1 cellular context compared by ENCODE assay signal in the genomic region with DNA sequence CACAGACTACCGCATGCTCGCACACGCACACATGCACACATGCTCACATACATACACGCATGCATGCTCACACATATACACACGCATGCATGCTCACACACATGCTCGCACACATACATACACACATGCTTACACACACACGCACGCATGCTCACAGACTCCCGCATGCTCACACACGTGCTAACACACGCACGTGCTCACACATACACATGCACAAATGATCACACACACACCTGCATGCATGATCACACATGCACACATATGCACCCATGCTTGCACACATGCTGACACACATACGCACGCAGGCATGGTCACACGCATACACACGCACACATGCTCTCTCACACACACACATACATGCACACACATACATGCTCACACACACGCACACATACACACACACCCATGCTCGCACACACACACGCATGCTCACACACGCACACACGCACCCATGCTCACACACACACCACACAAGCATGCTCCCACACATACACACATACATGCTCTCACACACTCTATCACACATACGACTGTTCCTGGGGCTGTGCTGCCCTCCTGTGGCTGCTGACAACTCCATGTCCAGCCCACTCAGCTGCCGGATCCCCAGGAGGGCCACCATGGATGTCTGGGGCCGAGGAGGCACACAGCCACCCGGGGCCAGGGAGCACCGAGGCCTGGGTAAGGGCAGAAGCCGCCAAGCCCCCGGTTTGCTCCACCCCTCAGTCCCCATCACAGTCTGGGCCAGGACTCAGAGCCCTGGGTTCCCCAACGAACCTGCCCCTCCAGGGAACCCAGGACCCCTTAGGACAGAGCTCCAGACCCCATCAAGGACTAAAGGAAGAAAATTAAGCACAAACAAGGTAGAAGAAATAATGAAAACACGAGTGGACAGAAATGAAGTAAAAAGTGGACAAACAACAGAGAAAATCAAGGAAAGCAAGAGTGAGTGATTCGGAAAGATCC.
TF ChIP-seq lines count a peak whose summit lies in the region.

No MANE protein-coding gene starts in this region.

TF ChIP-seq in GM12878, 131 proteins besides CTCF, POLR2A, EP300 and RAD21 (continued from another document and continues in another):
- TF ChIP-seq, protein P1, sequence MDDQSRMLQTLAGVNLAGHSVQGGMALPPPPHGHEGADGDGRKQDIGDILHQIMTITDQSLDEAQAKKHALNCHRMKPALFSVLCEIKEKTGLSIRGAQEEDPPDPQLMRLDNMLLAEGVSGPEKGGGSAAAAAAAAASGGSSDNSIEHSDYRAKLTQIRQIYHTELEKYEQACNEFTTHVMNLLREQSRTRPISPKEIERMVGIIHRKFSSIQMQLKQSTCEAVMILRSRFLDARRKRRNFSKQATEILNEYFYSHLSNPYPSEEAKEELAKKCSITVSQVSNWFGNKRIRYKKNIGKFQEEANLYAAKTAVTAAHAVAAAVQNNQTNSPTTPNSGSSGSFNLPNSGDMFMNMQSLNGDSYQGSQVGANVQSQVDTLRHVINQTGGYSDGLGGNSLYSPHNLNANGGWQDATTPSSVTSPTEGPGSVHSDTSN (IDR thresholded peaks at IDR 0.05; ENCODE audit: insufficient replicate concordance, low read depth, low read length), result no peak
- no peak for TF ChIP-seq MXI1 (IDR thresholded peaks at IDR 0.05; ENCODE audit: low read depth, low read length)
- TF ChIP-seq CBFB (IDR thresholded peaks at IDR 0.05; ENCODE audit: low read depth), result no peak
- TF ChIP-seq IKZF1 (conservative IDR thresholded peaks at IDR 0.05), result no peak
- TF ChIP-seq POLR2AphosphoS2 (IDR thresholded peaks at IDR 0.05; ENCODE audit: low read depth, low read length), result no peak
- TF ChIP-seq, protein P2, sequence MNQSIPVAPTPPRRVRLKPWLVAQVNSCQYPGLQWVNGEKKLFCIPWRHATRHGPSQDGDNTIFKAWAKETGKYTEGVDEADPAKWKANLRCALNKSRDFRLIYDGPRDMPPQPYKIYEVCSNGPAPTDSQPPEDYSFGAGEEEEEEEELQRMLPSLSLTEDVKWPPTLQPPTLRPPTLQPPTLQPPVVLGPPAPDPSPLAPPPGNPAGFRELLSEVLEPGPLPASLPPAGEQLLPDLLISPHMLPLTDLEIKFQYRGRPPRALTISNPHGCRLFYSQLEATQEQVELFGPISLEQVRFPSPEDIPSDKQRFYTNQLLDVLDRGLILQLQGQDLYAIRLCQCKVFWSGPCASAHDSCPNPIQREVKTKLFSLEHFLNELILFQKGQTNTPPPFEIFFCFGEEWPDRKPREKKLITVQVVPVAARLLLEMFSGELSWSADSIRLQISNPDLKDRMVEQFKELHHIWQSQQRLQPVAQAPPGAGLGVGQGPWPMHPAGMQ (IDR thresholded peaks at IDR 0.05; ENCODE audit: borderline replicate concordance), result no peak
- TF ChIP-seq, protein P3, sequence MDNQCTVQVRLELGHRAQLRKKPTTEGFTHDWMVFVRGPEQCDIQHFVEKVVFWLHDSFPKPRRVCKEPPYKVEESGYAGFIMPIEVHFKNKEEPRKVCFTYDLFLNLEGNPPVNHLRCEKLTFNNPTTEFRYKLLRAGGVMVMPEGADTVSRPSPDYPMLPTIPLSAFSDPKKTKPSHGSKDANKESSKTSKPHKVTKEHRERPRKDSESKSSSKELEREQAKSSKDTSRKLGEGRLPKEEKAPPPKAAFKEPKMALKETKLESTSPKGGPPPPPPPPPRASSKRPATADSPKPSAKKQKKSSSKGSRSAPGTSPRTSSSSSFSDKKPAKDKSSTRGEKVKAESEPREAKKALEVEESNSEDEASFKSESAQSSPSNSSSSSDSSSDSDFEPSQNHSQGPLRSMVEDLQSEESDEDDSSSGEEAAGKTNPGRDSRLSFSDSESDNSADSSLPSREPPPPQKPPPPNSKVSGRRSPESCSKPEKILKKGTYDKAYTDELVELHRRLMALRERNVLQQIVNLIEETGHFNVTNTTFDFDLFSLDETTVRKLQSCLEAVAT (IDR thresholded peaks at IDR 0.05), result 0 out of 2 replicates have a peak, but pooled peaks have one; percentile 49
- TF ChIP-seq POU2F2 (IDR thresholded peaks at IDR 0.05; ENCODE audit: borderline replicate concordance, low read depth, low read length), result 0 out of 3 replicates have a peak, but pooled peaks have one; percentile 31
- TF ChIP-seq CEBPB (IDR thresholded peaks at IDR 0.05; ENCODE audit: borderline replicate concordance in 1 of 2, low read depth in 2 of 2, low read length in 2 of 2), result no peak
- TF ChIP-seq, protein P4, sequence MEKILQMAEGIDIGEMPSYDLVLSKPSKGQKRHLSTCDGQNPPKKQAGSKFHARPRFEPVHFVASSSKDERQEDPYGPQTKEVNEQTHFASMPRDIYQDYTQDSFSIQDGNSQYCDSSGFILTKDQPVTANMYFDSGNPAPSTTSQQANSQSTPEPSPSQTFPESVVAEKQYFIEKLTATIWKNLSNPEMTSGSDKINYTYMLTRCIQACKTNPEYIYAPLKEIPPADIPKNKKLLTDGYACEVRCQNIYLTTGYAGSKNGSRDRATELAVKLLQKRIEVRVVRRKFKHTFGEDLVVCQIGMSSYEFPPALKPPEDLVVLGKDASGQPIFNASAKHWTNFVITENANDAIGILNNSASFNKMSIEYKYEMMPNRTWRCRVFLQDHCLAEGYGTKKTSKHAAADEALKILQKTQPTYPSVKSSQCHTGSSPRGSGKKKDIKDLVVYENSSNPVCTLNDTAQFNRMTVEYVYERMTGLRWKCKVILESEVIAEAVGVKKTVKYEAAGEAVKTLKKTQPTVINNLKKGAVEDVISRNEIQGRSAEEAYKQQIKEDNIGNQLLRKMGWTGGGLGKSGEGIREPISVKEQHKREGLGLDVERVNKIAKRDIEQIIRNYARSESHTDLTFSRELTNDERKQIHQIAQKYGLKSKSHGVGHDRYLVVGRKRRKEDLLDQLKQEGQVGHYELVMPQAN (conservative IDR thresholded peaks at IDR 0.05), result no peak
- TF ChIP-seq ZNF24 (IDR thresholded peaks at IDR 0.05), result no peak
- no peak for TF ChIP-seq SREBF2 (IDR thresholded peaks at IDR 0.05; ENCODE audit: low read length)
- TF ChIP-seq KAT2A (conservative IDR thresholded peaks at IDR 0.05; ENCODE audit: control insufficient read depth, low read depth, low read length), result no peak
- no peak for TF ChIP-seq RBBP5 (conservative IDR thresholded peaks at IDR 0.05)
- peak; percentile 94 for TF ChIP-seq NBN (IDR thresholded peaks at IDR 0.05)
- no peak for TF ChIP-seq ZNF207 (IDR thresholded peaks at IDR 0.05; ENCODE audit: borderline replicate concordance)
- no peak for TF ChIP-seq JUNB (IDR thresholded peaks at IDR 0.05)
- TF ChIP-seq, protein P5, sequence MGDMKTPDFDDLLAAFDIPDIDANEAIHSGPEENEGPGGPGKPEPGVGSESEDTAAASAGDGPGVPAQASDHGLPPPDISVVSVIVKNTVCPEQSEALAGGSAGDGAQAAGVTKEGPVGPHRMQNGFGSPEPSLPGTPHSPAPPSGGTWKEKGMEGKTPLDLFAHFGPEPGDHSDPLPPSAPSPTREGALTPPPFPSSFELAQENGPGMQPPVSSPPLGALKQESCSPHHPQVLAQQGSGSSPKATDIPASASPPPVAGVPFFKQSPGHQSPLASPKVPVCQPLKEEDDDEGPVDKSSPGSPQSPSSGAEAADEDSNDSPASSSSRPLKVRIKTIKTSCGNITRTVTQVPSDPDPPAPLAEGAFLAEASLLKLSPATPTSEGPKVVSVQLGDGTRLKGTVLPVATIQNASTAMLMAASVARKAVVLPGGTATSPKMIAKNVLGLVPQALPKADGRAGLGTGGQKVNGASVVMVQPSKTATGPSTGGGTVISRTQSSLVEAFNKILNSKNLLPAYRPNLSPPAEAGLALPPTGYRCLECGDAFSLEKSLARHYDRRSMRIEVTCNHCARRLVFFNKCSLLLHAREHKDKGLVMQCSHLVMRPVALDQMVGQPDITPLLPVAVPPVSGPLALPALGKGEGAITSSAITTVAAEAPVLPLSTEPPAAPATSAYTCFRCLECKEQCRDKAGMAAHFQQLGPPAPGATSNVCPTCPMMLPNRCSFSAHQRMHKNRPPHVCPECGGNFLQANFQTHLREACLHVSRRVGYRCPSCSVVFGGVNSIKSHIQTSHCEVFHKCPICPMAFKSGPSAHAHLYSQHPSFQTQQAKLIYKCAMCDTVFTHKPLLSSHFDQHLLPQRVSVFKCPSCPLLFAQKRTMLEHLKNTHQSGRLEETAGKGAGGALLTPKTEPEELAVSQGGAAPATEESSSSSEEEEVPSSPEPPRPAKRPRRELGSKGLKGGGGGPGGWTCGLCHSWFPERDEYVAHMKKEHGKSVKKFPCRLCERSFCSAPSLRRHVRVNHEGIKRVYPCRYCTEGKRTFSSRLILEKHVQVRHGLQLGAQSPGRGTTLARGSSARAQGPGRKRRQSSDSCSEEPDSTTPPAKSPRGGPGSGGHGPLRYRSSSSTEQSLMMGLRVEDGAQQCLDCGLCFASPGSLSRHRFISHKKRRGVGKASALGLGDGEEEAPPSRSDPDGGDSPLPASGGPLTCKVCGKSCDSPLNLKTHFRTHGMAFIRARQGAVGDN (IDR thresholded peaks at IDR 0.05), result no peak
- TF ChIP-seq, protein P6, sequence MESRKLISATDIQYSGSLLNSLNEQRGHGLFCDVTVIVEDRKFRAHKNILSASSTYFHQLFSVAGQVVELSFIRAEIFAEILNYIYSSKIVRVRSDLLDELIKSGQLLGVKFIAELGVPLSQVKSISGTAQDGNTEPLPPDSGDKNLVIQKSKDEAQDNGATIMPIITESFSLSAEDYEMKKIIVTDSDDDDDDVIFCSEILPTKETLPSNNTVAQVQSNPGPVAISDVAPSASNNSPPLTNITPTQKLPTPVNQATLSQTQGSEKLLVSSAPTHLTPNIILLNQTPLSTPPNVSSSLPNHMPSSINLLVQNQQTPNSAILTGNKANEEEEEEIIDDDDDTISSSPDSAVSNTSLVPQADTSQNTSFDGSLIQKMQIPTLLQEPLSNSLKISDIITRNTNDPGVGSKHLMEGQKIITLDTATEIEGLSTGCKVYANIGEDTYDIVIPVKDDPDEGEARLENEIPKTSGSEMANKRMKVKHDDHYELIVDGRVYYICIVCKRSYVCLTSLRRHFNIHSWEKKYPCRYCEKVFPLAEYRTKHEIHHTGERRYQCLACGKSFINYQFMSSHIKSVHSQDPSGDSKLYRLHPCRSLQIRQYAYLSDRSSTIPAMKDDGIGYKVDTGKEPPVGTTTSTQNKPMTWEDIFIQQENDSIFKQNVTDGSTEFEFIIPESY (IDR thresholded peaks at IDR 0.05), result no peak; the same call in 1 of the 2 replicates
- TF ChIP-seq POLR2AphosphoS5 (IDR thresholded peaks at IDR 0.05; ENCODE audit: low read length), result no peak
- TF ChIP-seq, protein P7, sequence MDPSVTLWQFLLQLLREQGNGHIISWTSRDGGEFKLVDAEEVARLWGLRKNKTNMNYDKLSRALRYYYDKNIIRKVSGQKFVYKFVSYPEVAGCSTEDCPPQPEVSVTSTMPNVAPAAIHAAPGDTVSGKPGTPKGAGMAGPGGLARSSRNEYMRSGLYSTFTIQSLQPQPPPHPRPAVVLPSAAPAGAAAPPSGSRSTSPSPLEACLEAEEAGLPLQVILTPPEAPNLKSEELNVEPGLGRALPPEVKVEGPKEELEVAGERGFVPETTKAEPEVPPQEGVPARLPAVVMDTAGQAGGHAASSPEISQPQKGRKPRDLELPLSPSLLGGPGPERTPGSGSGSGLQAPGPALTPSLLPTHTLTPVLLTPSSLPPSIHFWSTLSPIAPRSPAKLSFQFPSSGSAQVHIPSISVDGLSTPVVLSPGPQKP (IDR thresholded peaks at IDR 0.05; ENCODE audit: low read depth, low read length), result no peak
- TF ChIP-seq NRF1 (conservative IDR thresholded peaks at IDR 0.05; ENCODE audit: low read depth, low read length), result no peak
- TF ChIP-seq, protein P8, sequence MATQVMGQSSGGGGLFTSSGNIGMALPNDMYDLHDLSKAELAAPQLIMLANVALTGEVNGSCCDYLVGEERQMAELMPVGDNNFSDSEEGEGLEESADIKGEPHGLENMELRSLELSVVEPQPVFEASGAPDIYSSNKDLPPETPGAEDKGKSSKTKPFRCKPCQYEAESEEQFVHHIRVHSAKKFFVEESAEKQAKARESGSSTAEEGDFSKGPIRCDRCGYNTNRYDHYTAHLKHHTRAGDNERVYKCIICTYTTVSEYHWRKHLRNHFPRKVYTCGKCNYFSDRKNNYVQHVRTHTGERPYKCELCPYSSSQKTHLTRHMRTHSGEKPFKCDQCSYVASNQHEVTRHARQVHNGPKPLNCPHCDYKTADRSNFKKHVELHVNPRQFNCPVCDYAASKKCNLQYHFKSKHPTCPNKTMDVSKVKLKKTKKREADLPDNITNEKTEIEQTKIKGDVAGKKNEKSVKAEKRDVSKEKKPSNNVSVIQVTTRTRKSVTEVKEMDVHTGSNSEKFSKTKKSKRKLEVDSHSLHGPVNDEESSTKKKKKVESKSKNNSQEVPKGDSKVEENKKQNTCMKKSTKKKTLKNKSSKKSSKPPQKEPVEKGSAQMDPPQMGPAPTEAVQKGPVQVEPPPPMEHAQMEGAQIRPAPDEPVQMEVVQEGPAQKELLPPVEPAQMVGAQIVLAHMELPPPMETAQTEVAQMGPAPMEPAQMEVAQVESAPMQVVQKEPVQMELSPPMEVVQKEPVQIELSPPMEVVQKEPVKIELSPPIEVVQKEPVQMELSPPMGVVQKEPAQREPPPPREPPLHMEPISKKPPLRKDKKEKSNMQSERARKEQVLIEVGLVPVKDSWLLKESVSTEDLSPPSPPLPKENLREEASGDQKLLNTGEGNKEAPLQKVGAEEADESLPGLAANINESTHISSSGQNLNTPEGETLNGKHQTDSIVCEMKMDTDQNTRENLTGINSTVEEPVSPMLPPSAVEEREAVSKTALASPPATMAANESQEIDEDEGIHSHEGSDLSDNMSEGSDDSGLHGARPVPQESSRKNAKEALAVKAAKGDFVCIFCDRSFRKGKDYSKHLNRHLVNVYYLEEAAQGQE (IDR thresholded peaks at IDR 0.05; ENCODE audit: low read depth, low read length), result no peak
- no peak for TF ChIP-seq GABPA (IDR thresholded peaks at IDR 0.05; ENCODE audit: low read depth)
- no peak for TF ChIP-seq BCL11A (IDR thresholded peaks at IDR 0.05; ENCODE audit: low read depth, low read length)
- TF ChIP-seq IRF4 (IDR thresholded peaks at IDR 0.05; ENCODE audit: low read depth, low read length), result peak; percentile 71
- TF ChIP-seq STAT1 (conservative IDR thresholded peaks at IDR 0.05), result no peak; the same call in 1 of the 2 replicates
- TF ChIP-seq, protein P9, sequence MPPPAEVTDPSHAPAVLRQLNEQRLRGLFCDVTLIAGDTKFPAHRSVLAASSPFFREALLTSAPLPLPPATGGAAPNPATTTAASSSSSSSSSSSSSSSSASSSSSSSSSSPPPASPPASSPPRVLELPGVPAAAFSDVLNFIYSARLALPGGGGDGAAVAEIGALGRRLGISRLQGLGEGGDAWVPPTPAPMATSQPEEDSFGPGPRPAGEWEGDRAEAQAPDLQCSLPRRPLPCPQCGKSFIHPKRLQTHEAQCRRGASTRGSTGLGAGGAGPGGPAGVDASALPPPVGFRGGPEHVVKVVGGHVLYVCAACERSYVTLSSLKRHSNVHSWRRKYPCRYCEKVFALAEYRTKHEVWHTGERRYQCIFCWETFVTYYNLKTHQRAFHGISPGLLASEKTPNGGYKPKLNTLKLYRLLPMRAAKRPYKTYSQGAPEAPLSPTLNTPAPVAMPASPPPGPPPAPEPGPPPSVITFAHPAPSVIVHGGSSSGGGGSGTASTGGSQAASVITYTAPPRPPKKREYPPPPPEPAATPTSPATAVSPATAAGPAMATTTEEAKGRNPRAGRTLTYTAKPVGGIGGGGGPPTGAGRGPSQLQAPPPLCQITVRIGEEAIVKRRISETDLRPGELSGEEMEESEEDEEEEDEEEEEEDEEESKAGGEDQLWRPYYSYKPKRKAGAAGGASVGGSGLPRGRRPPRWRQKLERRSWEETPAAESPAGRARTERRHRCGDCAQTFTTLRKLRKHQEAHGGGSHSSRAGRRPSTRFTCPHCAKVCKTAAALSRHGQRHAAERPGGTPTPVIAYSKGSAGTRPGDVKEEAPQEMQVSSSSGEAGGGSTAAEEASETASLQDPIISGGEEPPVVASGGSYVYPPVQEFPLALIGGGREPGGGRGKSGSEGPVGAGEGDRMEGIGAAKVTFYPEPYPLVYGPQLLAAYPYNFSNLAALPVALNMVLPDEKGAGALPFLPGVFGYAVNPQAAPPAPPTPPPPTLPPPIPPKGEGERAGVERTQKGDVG (CRISPR knock-in tag; IDR thresholded peaks at IDR 0.05), result no peak
